1 cellular context compared by ENCODE assay signal in genomic region chr19:46614114-46614701, GRCh38.
TF ChIP-seq lines count a peak whose summit lies in the region.

No MANE protein-coding gene starts in this region.

TF ChIP-seq in HEK293, 187 proteins besides CTCF, POLR2A, EP300 and RAD21 (continued from another document):
- TF ChIP-seq PRDM10 (tag by site-specific recombination; IDR thresholded peaks at IDR 0.05) = peak; percentile 43; the same call in 1 of the 2 replicates
- TF ChIP-seq ZNF335 (tag by site-specific recombination; conservative IDR thresholded peaks at IDR 0.05) = peak; percentile 80
- TF ChIP-seq ZBTB20 (tag by site-specific recombination; IDR thresholded peaks at IDR 0.05) = 0 out of 2 replicates have a peak, but pooled peaks have one; percentile 21
- TF ChIP-seq GLIS1 (tag by site-specific recombination; IDR thresholded peaks at IDR 0.05) = peak; percentile 6; the same call in 1 of the 2 replicates
- no peak for TF ChIP-seq KLF1 (tag by site-specific recombination; IDR thresholded peaks at IDR 0.05)
- TF ChIP-seq MEIS1 (CRISPR knock-in tag; IDR thresholded peaks at IDR 0.05; ENCODE audit: borderline replicate concordance) = no peak
- TF ChIP-seq ZNF660 (tag by site-specific recombination; IDR thresholded peaks at IDR 0.05) = peak; percentile 75
- peak; percentile 73 for TF ChIP-seq ZNF654 (tag by site-specific recombination; IDR thresholded peaks at IDR 0.05; ENCODE audit: low read depth)
- no peak for TF ChIP-seq ZBTB26 (tag by site-specific recombination; optimal IDR thresholded peaks at IDR 0.05)
- TF ChIP-seq IKZF3 (tag by site-specific recombination; IDR thresholded peaks at IDR 0.05) = peak; percentile 76
